ENCODE assay signal across 10 cellular contexts in genomic region chr2:65367517-65367916, GRCh38.
DNase-seq lines count a peak whose midpoint lies in the region; ATAC-seq and TF ChIP-seq lines count a peak whose summit lies in the region.
"Had no signal": no experiment of that assay in that cellular context is flagged by ENCODE, and none has a peak within 500 bp of the region (broad histone marks: within the 10 kb centered on the region; RNA-seq: fewer than 3 reads in every experiment).

No MANE protein-coding gene starts in this region.

- CTCF ChIA-PET in activated naive CD4-positive, alpha-beta T cell treated with anti-CD3 and anti-CD28 coated beads, Interleukin-2, amount 10 ng/mL, durations not matched to agents 7 days and 5 days (lab: Charles Lee): no interaction called here

- H3K27ac ChIP-seq in upper lobe of right lung: no peak overlapping the region

- H3K36me3 ChIP-seq in upper lobe of right lung: no peaks in the 10 kb centered on the region

- ATAC-seq in SK-N-SH treated with all-trans-retinoic acid at 6 μM for 48 hours: peak; percentile 87
- peak; percentile 67 for ATAC-seq in upper lobe of right lung
- ATAC-seq in stimulated activated naive CD8-positive, alpha-beta T cell treated with anti-CD3 and anti-CD28 coated beads, Interleukin-15, amount 100 ng/mL, for 72 hours: no peak
- no peak for ATAC-seq in HG03521 (IDR thresholded peaks at IDR 0.05; ENCODE audit: unreplicated experiment)

- intact Hi-C loops in upper lobe of right lung (cut with DNase I): no loop called here

- H3K36me3 Mint-ChIP-seq in activated naive CD4-positive, alpha-beta T cell treated with anti-CD3 and anti-CD28 coated beads, Interleukin-2, amount 10 ng/mL, durations not matched to agents 7 days and 5 days: peaks cover 3% of the 10 kb centered on the region

- H3K9me3 ChIP-seq in upper lobe of right lung: no peaks in the 10 kb centered on the region

- H3K4me1 ChIP-seq in upper lobe of right lung: peaks cover 33% of the 10 kb centered on the region

- H3K4me1 Mint-ChIP-seq in stimulated activated naive CD8-positive, alpha-beta T cell treated with anti-CD3 and anti-CD28 coated beads, Interleukin-15, amount 100 ng/mL, for 72 hours: peaks cover 13% of the 10 kb centered on the region
- peaks cover 16% of the 10 kb centered on the region for H3K4me1 Mint-ChIP-seq in activated naive CD4-positive, alpha-beta T cell treated with anti-CD3 and anti-CD28 coated beads, Interleukin-2, amount 10 ng/mL, durations not matched to agents 7 days and 5 days

- peaks cover 19% of the 10 kb centered on the region for H3K27me3 Mint-ChIP-seq in stimulated activated naive CD8-positive, alpha-beta T cell treated with anti-CD3 and anti-CD28 coated beads, Interleukin-15, amount 100 ng/mL, for 72 hours
- no peaks in the 10 kb centered on the region for H3K27me3 Mint-ChIP-seq in activated naive CD4-positive, alpha-beta T cell treated with anti-CD3 and anti-CD28 coated beads, Interleukin-2, amount 10 ng/mL, durations not matched to agents 7 days and 5 days
- H3K27me3 Mint-ChIP-seq: dendritic cell treated with granulocyte-macrophage colony-stimulating factor and Interleukin-4, amounts not matched to agents 40 ng/mL and 50 ng/mL, for 4 days had no signal

- H3K4me3 Mint-ChIP-seq in stimulated activated naive CD8-positive, alpha-beta T cell treated with anti-CD3 and anti-CD28 coated beads, Interleukin-15, amount 100 ng/mL, for 72 hours: no peak overlapping the region
- H3K4me3 Mint-ChIP-seq in activated naive CD4-positive, alpha-beta T cell treated with anti-CD3 and anti-CD28 coated beads, Interleukin-2, amount 10 ng/mL, durations not matched to agents 7 days and 5 days: no peak overlapping the region
- H3K4me3 Mint-ChIP-seq: dendritic cell treated with granulocyte-macrophage colony-stimulating factor and Interleukin-4, amounts not matched to agents 40 ng/mL and 50 ng/mL, for 4 days had no signal

- H3K27me3 ChIP-seq in upper lobe of right lung: no peaks in the 10 kb centered on the region

- no peak overlapping the region for H3K4me3 ChIP-seq in upper lobe of right lung
- H3K4me3 ChIP-seq: skin epidermis had no signal

- H3K9me3 Mint-ChIP-seq in stimulated activated naive CD8-positive, alpha-beta T cell treated with anti-CD3 and anti-CD28 coated beads, Interleukin-15, amount 100 ng/mL, for 72 hours: no peaks in the 10 kb centered on the region
- no peaks in the 10 kb centered on the region for H3K9me3 Mint-ChIP-seq in activated naive CD4-positive, alpha-beta T cell treated with anti-CD3 and anti-CD28 coated beads, Interleukin-2, amount 10 ng/mL, durations not matched to agents 7 days and 5 days
- H3K9me3 Mint-ChIP-seq: dendritic cell treated with granulocyte-macrophage colony-stimulating factor and Interleukin-4, amounts not matched to agents 40 ng/mL and 50 ng/mL, for 4 days had no signal

- peak; percentile 14 to 50 for DNase-seq in SHP77 (lab: John Stamatoyannopoulos, UW)
- DNase-seq in SHP77 treated with DMSO at 0.1 percent for 48 hours (lab: John Stamatoyannopoulos, UW): no peak
- DNase-seq in glomerular visceral epithelial cell (ENCODE audit: extremely low spot score): peak; percentile 50
- no peak for DNase-seq in upper lobe of right lung
- no peak for DNase-seq in stimulated activated naive CD8-positive, alpha-beta T cell treated with anti-CD3 and anti-CD28 coated beads, Interleukin-15, amount 100 ng/mL, for 72 hours
- no peak for DNase-seq in activated naive CD4-positive, alpha-beta T cell treated with anti-CD3 and anti-CD28 coated beads, Interleukin-2, amount 10 ng/mL, durations not matched to agents 7 days and 5 days

- H3K27ac Mint-ChIP-seq in stimulated activated naive CD8-positive, alpha-beta T cell treated with anti-CD3 and anti-CD28 coated beads, Interleukin-15, amount 100 ng/mL, for 72 hours: no peak overlapping the region
- H3K27ac Mint-ChIP-seq in activated naive CD4-positive, alpha-beta T cell treated with anti-CD3 and anti-CD28 coated beads, Interleukin-2, amount 10 ng/mL, durations not matched to agents 7 days and 5 days: no peak overlapping the region

- TF ChIP-seq CTCF in upper lobe of right lung (IDR thresholded peaks at IDR 0.05): no peak

TF ChIP-seq in SK-N-SH treated with all-trans-retinoic acid at 6 μM for 48 hours, 23 proteins besides CTCF, POLR2A, EP300 and RAD21:
- no peak for TF ChIP-seq PPARA (CRISPR knock-in tag; IDR thresholded peaks at IDR 0.05; ENCODE audit: borderline replicate concordance)
- TF ChIP-seq TCF4 (CRISPR knock-in tag; IDR thresholded peaks at IDR 0.05; ENCODE audit: borderline replicate concordance): no peak
- no peak for TF ChIP-seq ISL1 (CRISPR knock-in tag; IDR thresholded peaks at IDR 0.05)
- TF ChIP-seq RARB (CRISPR knock-in tag; IDR thresholded peaks at IDR 0.05): no peak
- no peak for TF ChIP-seq ZC3H10 (CRISPR knock-in tag; IDR thresholded peaks at IDR 0.05)
- TF ChIP-seq TOX (CRISPR knock-in tag; IDR thresholded peaks at IDR 0.05; ENCODE audit: borderline replicate concordance): no peak
- no peak for TF ChIP-seq ZNF565 (CRISPR knock-in tag; conservative IDR thresholded peaks at IDR 0.05; ENCODE audit: low read depth)
- TF ChIP-seq CSDC2 (CRISPR knock-in tag; IDR thresholded peaks at IDR 0.05): no peak
- TF ChIP-seq BACH2 (CRISPR knock-in tag; IDR thresholded peaks at IDR 0.05; ENCODE audit: borderline replicate concordance): no peak
- TF ChIP-seq GLIS3 (CRISPR knock-in tag; IDR thresholded peaks at IDR 0.05): no peak
- no peak for TF ChIP-seq ZFP3 (CRISPR knock-in tag; IDR thresholded peaks at IDR 0.05)
- TF ChIP-seq CREB5 (CRISPR knock-in tag; IDR thresholded peaks at IDR 0.05; ENCODE audit: low read depth): no peak
- no peak for TF ChIP-seq TSHZ2 (CRISPR knock-in tag; IDR thresholded peaks at IDR 0.05)
TF ChIP-seq in SK-N-SH treated with all-trans-retinoic acid at 6 μM for 48 hours: peak in this region for 0.

Comparison
In these comparisons a context has a peak if more than half of its experiments do, and no peak if none do; other contexts are left out.
1. DNase-seq: peak in SHP77 (2 of 2) and glomerular visceral epithelial cell (single experiment); none in SHP77 treated with DMSO at 0.1 percent for 48 hours (single experiment), upper lobe of right lung (single experiment), stimulated activated naive CD8-positive, alpha-beta T cell treated with anti-CD3 and anti-CD28 coated beads, Interleukin-15, amount 100 ng/mL, for 72 hours (0 of 2) and activated naive CD4-positive, alpha-beta T cell treated with anti-CD3 and anti-CD28 coated beads, Interleukin-2, amount 10 ng/mL, durations not matched to agents 7 days and 5 days (single experiment).
2. ATAC-seq: peak in SK-N-SH treated with all-trans-retinoic acid at 6 μM for 48 hours (single experiment) and upper lobe of right lung (single experiment); none in stimulated activated naive CD8-positive, alpha-beta T cell treated with anti-CD3 and anti-CD28 coated beads, Interleukin-15, amount 100 ng/mL, for 72 hours (single experiment) and HG03521 (single experiment).